1 cellular context compared by ENCODE assay signal in genomic region chr17:21283482-21284318, GRCh38.
A peak's percentile ranks its signal among the peaks of the same experiment; 100 is the strongest.
TF ChIP-seq lines count a peak whose summit lies in the region.

No MANE protein-coding gene starts in this region.

TF ChIP-seq in HepG2, 621 proteins besides CTCF, POLR2A, EP300 and RAD21 (continued from another document):
- TF ChIP-seq MXD3 (CRISPR knock-in tag; IDR thresholded peaks at IDR 0.05) (no peak), ZNF430 (CRISPR knock-in tag; IDR thresholded peaks at IDR 0.05) (0 out of 2 replicates have a peak, but pooled peaks have one; percentile 45), ZBTB40 (IDR thresholded peaks at IDR 0.05) (no peak), ZBTB40 (CRISPR knock-in tag; IDR thresholded peaks at IDR 0.05) (0 out of 2 replicates have a peak, but pooled peaks have one; percentile 14), MIER3 (CRISPR knock-in tag; IDR thresholded peaks at IDR 0.05; ENCODE audit: borderline replicate concordance) (no peak), ZNF264 (CRISPR knock-in tag; IDR thresholded peaks at IDR 0.05) (no peak), FOXC1 (CRISPR knock-in tag; IDR thresholded peaks at IDR 0.05; ENCODE audit: borderline replicate concordance) (no peak), MED1 (CRISPR knock-in tag; IDR thresholded peaks at IDR 0.05) (no peak), AGO1 (IDR thresholded peaks at IDR 0.05; ENCODE audit: low read depth, low read length, poor library complexity, severe bottlenecking) (no peak), HES4 (CRISPR knock-in tag; IDR thresholded peaks at IDR 0.05; ENCODE audit: borderline replicate concordance) (no peak), ADNP (CRISPR knock-in tag; IDR thresholded peaks at IDR 0.05) (no peak), ZBTB10 (CRISPR knock-in tag; IDR thresholded peaks at IDR 0.05; ENCODE audit: borderline replicate concordance) (no peak), ZNF225 (CRISPR knock-in tag; IDR thresholded peaks at IDR 0.05) (no peak), ZNF546 (CRISPR knock-in tag; conservative IDR thresholded peaks at IDR 0.05) (no peak), PLSCR1 (CRISPR knock-in tag; IDR thresholded peaks at IDR 0.05; ENCODE audit: borderline replicate concordance) (no peak), ATF5 (CRISPR knock-in tag; IDR thresholded peaks at IDR 0.05; ENCODE audit: low read depth) (no peak), ZNF138 (CRISPR knock-in tag; IDR thresholded peaks at IDR 0.05; ENCODE audit: low read depth) (no peak), ZNF253 (CRISPR knock-in tag; IDR thresholded peaks at IDR 0.05; ENCODE audit: borderline replicate concordance) (no peak), ASH2L (IDR thresholded peaks at IDR 0.05; ENCODE audit: insufficient read length, low read depth, low read length) (no peak), ZNF446 (CRISPR knock-in tag; IDR thresholded peaks at IDR 0.05) (no peak), CC2D1A (CRISPR knock-in tag; IDR thresholded peaks at IDR 0.05) (no peak), FLYWCH1 (CRISPR knock-in tag; IDR thresholded peaks at IDR 0.05) (no peak), LCORL (IDR thresholded peaks at IDR 0.05) (no peak), LCORL (CRISPR knock-in tag; IDR thresholded peaks at IDR 0.05) (no peak), SIN3A (IDR thresholded peaks at IDR 0.05; ENCODE audit: borderline replicate concordance, low read depth, low read length) (no peak), NR2C2 (CRISPR knock-in tag; IDR thresholded peaks at IDR 0.05; ENCODE audit: borderline replicate concordance) (no peak), HOXA7 (CRISPR knock-in tag; IDR thresholded peaks at IDR 0.05) (no peak), ZNF101 (CRISPR knock-in tag; IDR thresholded peaks at IDR 0.05; ENCODE audit: borderline replicate concordance, low read depth) (no peak), ZNF720 (CRISPR knock-in tag; IDR thresholded peaks at IDR 0.05) (no peak), ZSCAN25 (CRISPR knock-in tag; IDR thresholded peaks at IDR 0.05) (no peak), ZNF788 (CRISPR knock-in tag; IDR thresholded peaks at IDR 0.05; ENCODE audit: borderline replicate concordance) (no peak), ZNF256 (CRISPR knock-in tag; conservative IDR thresholded peaks at IDR 0.05) (no peak), NONO (IDR thresholded peaks at IDR 0.05) (no peak), NONO (CRISPR knock-in tag; conservative IDR thresholded peaks at IDR 0.05) (no peak; the same call in 1 of the 2 replicates)
